Comparison of ENCODE assay signal across 8 cellular contexts in the genomic region with DNA sequence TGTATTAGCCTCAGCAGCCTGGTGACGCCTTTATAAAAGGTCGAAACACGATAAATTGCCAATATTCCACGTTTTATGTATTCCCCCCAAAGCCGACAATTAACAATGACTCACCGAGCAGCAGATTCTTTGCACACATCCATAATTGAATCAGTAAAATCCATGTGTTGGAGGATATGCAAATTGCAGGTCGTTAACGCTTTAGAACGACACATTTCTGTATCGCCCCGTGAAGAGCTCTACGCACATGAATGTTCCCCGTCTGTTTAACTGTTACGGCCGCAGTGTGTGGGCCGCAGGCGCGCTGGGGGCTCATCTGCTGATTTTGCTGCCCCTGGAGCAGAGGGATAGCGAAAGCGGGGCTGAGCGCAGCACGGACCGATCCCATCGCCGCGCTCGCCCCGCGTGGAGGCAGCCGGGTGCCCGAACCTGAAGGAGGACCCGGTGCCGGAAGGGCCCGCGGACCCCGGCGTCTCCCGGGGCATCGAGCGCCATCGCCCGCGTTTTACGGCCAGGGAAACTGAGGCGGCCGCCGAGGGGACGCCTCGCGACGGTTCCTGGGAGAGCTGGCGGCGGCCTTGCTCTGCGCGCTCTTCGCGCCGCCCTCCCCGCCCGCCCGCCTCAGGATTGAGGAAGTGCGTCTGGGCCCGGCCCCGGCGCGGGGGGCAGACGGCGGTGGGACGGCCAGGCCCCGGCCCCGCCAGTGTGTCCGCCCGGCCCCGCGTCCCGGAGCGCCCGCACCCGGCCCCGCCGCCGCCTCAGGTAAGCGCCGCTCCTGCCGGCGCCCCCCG. TPM values are rescaled to one million over a fixed set of nuclear protein-coding genes. Genes with fewer than 3 reads are reported as not detected.
DNase-seq lines count a peak whose midpoint lies in the region; ATAC-seq and TF ChIP-seq lines count a peak whose summit lies in the region.

A gene with protein sequence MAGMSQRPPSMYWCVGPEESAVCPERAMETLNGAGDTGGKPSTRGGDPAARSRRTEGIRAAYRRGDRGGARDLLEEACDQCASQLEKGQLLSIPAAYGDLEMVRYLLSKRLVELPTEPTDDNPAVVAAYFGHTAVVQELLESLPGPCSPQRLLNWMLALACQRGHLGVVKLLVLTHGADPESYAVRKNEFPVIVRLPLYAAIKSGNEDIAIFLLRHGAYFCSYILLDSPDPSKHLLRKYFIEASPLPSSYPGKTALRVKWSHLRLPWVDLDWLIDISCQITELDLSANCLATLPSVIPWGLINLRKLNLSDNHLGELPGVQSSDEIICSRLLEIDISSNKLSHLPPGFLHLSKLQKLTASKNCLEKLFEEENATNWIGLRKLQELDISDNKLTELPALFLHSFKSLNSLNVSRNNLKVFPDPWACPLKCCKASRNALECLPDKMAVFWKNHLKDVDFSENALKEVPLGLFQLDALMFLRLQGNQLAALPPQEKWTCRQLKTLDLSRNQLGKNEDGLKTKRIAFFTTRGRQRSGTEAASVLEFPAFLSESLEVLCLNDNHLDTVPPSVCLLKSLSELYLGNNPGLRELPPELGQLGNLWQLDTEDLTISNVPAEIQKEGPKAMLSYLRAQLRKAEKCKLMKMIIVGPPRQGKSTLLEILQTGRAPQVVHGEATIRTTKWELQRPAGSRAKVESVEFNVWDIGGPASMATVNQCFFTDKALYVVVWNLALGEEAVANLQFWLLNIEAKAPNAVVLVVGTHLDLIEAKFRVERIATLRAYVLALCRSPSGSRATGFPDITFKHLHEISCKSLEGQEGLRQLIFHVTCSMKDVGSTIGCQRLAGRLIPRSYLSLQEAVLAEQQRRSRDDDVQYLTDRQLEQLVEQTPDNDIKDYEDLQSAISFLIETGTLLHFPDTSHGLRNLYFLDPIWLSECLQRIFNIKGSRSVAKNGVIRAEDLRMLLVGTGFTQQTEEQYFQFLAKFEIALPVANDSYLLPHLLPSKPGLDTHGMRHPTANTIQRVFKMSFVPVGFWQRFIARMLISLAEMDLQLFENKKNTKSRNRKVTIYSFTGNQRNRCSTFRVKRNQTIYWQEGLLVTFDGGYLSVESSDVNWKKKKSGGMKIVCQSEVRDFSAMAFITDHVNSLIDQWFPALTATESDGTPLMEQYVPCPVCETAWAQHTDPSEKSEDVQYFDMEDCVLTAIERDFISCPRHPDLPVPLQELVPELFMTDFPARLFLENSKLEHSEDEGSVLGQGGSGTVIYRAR (N-terminal part only) (plus strand): TSS at position 668 of the 791 bp plus-strand sequence. CDS start 5,276 bp downstream, outside the sequence.

- H3K4me2 ChIP-seq in SK-N-SH: peak within 1 kb of the TSS; percentile 81

- peaks cover 0 to 29% of the 10 kb centered on the region in 2 experiments; a peak in 1 of 4 replicates for H3K4me1 ChIP-seq in SK-N-SH (ENCODE audit: control insufficient read depth in 1 of 2, insufficient read depth in 2 of 2, low read depth in 1 of 2, low read length in 1 of 2)
- H3K4me1 ChIP-seq in effector memory CD4-positive, alpha-beta T cell (ENCODE audit: control insufficient read depth, insufficient read depth, low read length, poor library complexity, severe bottlenecking): peaks cover 11% of the 10 kb centered on the region
- H3K4me1 ChIP-seq in mesodermal cell (ENCODE audit: control insufficient read depth, insufficient read depth, low read length, poor library complexity, severe bottlenecking): no peaks in the 10 kb centered on the region

- H3K9ac ChIP-seq in SK-N-SH: peak within 1 kb of the TSS; percentile 74

- H3K27ac Mint-ChIP-seq in activated CD4-positive, alpha-beta T cell treated with anti-CD3 and anti-CD28 coated beads, Interleukin-2, amount 10 ng/mL, durations not matched to agents 7 days and 5 days: no peak within 1 kb of the TSS
- peak within 1 kb of the TSS; percentile 71 for H3K27ac Mint-ChIP-seq in type B pancreatic cell

- H3K36me3 Mint-ChIP-seq in activated CD4-positive, alpha-beta T cell treated with anti-CD3 and anti-CD28 coated beads, Interleukin-2, amount 10 ng/mL, durations not matched to agents 7 days and 5 days (ENCODE audit: low read depth): no peaks in the 10 kb centered on the region
- H3K36me3 Mint-ChIP-seq in type B pancreatic cell: no peaks in the 10 kb centered on the region

- H3K4me1 Mint-ChIP-seq in activated CD4-positive, alpha-beta T cell treated with anti-CD3 and anti-CD28 coated beads, Interleukin-2, amount 10 ng/mL, durations not matched to agents 7 days and 5 days: peaks cover 18% of the 10 kb centered on the region
- peaks cover 5% of the 10 kb centered on the region for H3K4me1 Mint-ChIP-seq in type B pancreatic cell (ENCODE audit: unreplicated experiment)

- no peak for TF ChIP-seq EP300 in SK-N-SH (IDR thresholded peaks at IDR 0.05; ENCODE audit: borderline replicate concordance in 1 of 2, low read depth in 1 of 2, low read length in 1 of 2)

- no peaks in the 10 kb centered on the region for H3K36me3 ChIP-seq in SK-N-SH (replicated peaks in 1 of 2; ENCODE audit: control insufficient read depth in 1 of 2, insufficient read depth in 2 of 2, low read length in 1 of 2)
- no peaks in the 10 kb centered on the region for H3K36me3 ChIP-seq in effector memory CD4-positive, alpha-beta T cell (ENCODE audit: control insufficient read depth, insufficient read depth, low read length)
- no peaks in the 10 kb centered on the region for H3K36me3 ChIP-seq in mesodermal cell (ENCODE audit: control insufficient read depth, insufficient read depth, low read length)

- H4K20me1 ChIP-seq in SK-N-SH (ENCODE audit: insufficient read depth): no peaks in the 10 kb centered on the region

- no peak for TF ChIP-seq RAD21 in SK-N-SH (IDR thresholded peaks at IDR 0.05; ENCODE audit: low read length)

- peaks cover 67% of the 10 kb centered on the region for H3K27me3 Mint-ChIP-seq in activated CD4-positive, alpha-beta T cell treated with anti-CD3 and anti-CD28 coated beads, Interleukin-2, amount 10 ng/mL, durations not matched to agents 7 days and 5 days
- peaks cover 88% of the 10 kb centered on the region for H3K27me3 Mint-ChIP-seq in type B pancreatic cell

- H3K79me2 ChIP-seq in SK-N-SH (ENCODE audit: insufficient read depth): peaks cover 4% of the 10 kb centered on the region; the same call in 1 of the 2 replicates

- CTCF ChIA-PET in activated CD4-positive, alpha-beta T cell treated with anti-CD3 and anti-CD28 coated beads, Interleukin-2, amount 10 ng/mL, durations not matched to agents 7 days and 5 days (lab: Charles Lee): interaction anchor here (0.9 to 3.0 kb wide), 11 partner anchors 10 to 370 kb away, joined by 3 to 39 read pairs (median 5); no protein-coding TSS in a partner anchor
- CTCF ChIA-PET in SK-N-SH (lab: Yijun Ruan, JAX): interaction anchor here (0.5 to 7.6 kb wide), 40 partner anchors 10 to 570 kb away, joined by 3 to 156 read pairs (median 4); no protein-coding TSS in a partner anchor

- POLR2A ChIA-PET in activated CD4-positive, alpha-beta T cell treated with anti-CD3 and anti-CD28 coated beads, Interleukin-2, amount 10 ng/mL, durations not matched to agents 7 days and 5 days (lab: Charles Lee): no interaction called here
- POLR2A ChIA-PET in SK-N-SH (lab: Yijun Ruan, JAX): interaction anchor here (1.2 to 2.1 kb wide), 3 partner anchors 16 to 146 kb away, joined by 3 to 9 read pairs (median 5); no protein-coding TSS in a partner anchor

- no peaks in the 10 kb centered on the region for H3K27me3 ChIP-seq in SK-N-SH (ENCODE audit: insufficient read depth)
- H3K27me3 ChIP-seq in effector memory CD4-positive, alpha-beta T cell (replicated peaks; ENCODE audit: control insufficient read depth, insufficient read depth, low read length, poor library complexity, severe bottlenecking): peaks cover 14% of the 10 kb centered on the region

- peak within 1 kb of the TSS; percentile 82; the same call in 1 of the 2 replicates for H2AFZ ChIP-seq in SK-N-SH (ENCODE audit: low read depth)

- no peaks in the 10 kb centered on the region for H3K9me3 Mint-ChIP-seq in activated CD4-positive, alpha-beta T cell treated with anti-CD3 and anti-CD28 coated beads, Interleukin-2, amount 10 ng/mL, durations not matched to agents 7 days and 5 days
- no peaks in the 10 kb centered on the region for H3K9me3 Mint-ChIP-seq in type B pancreatic cell

- TF ChIP-seq CTCF in SK-N-SH (IDR thresholded peaks at IDR 0.05) (no peak), type B pancreatic cell (conservative IDR thresholded peaks at IDR 0.05) (no peak)

- WGBS in SK-N-SH (ENCODE audit: low lambda C conversion rate): 22% methylated on average over 15 of the region's 87 CpGs
- WGBS in mesodermal cell (ENCODE audit: insufficient coverage in 2 of 2), 2 experiments: 2% methylated on average over 72 to 75 of the region's 87 CpGs

- no peaks in the 10 kb centered on the region for H3K9me2 ChIP-seq in SK-N-SH

- peak; percentile 36 for ATAC-seq in HG03045 (IDR thresholded peaks at IDR 0.05; ENCODE audit: unreplicated experiment)
- ATAC-seq in GM18861 (IDR thresholded peaks at IDR 0.05; ENCODE audit: unreplicated experiment): no peak

- H3F3A ChIP-seq in SK-N-SH (replicated peaks; ENCODE audit: insufficient read depth): peaks cover 11% of the 10 kb centered on the region

- H3K9me3 ChIP-seq in SK-N-SH: no peaks in the 10 kb centered on the region
- no peaks in the 10 kb centered on the region for H3K9me3 ChIP-seq in effector memory CD4-positive, alpha-beta T cell (ENCODE audit: control insufficient read depth, low read length)
- H3K9me3 ChIP-seq in mesodermal cell (ENCODE audit: control insufficient read depth, low read length): no peaks in the 10 kb centered on the region

- H3K4me3 ChIP-seq in SK-N-SH (ENCODE audit: low read depth in 2 of 2, low read length in 1 of 2) (peak within 1 kb of the TSS; percentile 67 to 73), mesodermal cell (ENCODE audit: extremely low read depth, insufficient read depth, low read length, poor library complexity, severe bottlenecking) (peak within 1 kb of the TSS; percentile 41)
- peak within 1 kb of the TSS; percentile 62 for H3K4me3 ChIP-seq in effector memory CD4-positive, alpha-beta T cell (ENCODE audit: insufficient read depth, low read depth, low read length, poor library complexity, severe bottlenecking)

- peak within 1 kb of the TSS; percentile 58 for H3K4me3 Mint-ChIP-seq in activated CD4-positive, alpha-beta T cell treated with anti-CD3 and anti-CD28 coated beads, Interleukin-2, amount 10 ng/mL, durations not matched to agents 7 days and 5 days
- H3K4me3 Mint-ChIP-seq in type B pancreatic cell: peak within 1 kb of the TSS; percentile 87

- H3K27ac ChIP-seq in SK-N-SH (ENCODE audit: low read depth in 2 of 2, low read length in 1 of 2) (peak within 1 kb of the TSS in 1 of 2 experiments; percentile 55; a peak in 1 of 4 replicates), mesodermal cell (ENCODE audit: low read depth, low read length, severe bottlenecking) (no peak within 1 kb of the TSS)
- no peak within 1 kb of the TSS for H3K27ac ChIP-seq in effector memory CD4-positive, alpha-beta T cell (ENCODE audit: insufficient read depth, low read length, poor library complexity, severe bottlenecking)

- DNase-seq in activated CD4-positive, alpha-beta T cell treated with anti-CD3 and anti-CD28 coated beads, Interleukin-2, amount 10 ng/mL, durations not matched to agents 7 days and 5 days: no peak
- no peak for DNase-seq in activated CD4-positive, alpha-beta T cell treated with anti-CD3 and anti-CD28 coated beads, Interleukin-2, amount 50 U/mL, for 4 hours
- peak; percentile 83 for DNase-seq in SK-N-SH
- DNase-seq in effector memory CD4-positive, alpha-beta T cell: no peak
- DNase-seq in type B pancreatic cell (ENCODE audit: extremely low spot score, unreplicated experiment): no peak

RNA-seq across cellular contexts. Expression of the gene that starts here (rescaled TPM):
- total RNA-seq in activated CD4-positive, alpha-beta T cell treated with anti-CD3 and anti-CD28 coated beads, Interleukin-2, amount 10 ng/mL, durations not matched to agents 7 days and 5 days: under 1 TPM; 0.40 to 0.45 TPM
- 6.5 and 6.9 TPM in 2 replicates for polyA plus RNA-seq in SK-N-SH (2012; rRNA removed)
- polyA plus RNA-seq in SK-N-SH (2012; cell fraction: cytosol; rRNA removed): 2.5 and 3.6 TPM in 2 replicates
- polyA plus RNA-seq in SK-N-SH (2012; cell fraction: nucleus; rRNA removed): 19.7 and 21.0 TPM in 2 replicates
- 0.59 TPM for polyA plus RNA-seq in mesodermal cell (2013, experiment 1 of 2)
- 0.76 TPM for polyA plus RNA-seq in mesodermal cell (2013, experiment 2 of 2)
- 2.0 and 4.1 TPM in 2 replicates for total RNA-seq in type B pancreatic cell (ENCODE audit: low replicate concordance)
